ENCODE assay signal across 8 cellular contexts in the genomic region with DNA sequence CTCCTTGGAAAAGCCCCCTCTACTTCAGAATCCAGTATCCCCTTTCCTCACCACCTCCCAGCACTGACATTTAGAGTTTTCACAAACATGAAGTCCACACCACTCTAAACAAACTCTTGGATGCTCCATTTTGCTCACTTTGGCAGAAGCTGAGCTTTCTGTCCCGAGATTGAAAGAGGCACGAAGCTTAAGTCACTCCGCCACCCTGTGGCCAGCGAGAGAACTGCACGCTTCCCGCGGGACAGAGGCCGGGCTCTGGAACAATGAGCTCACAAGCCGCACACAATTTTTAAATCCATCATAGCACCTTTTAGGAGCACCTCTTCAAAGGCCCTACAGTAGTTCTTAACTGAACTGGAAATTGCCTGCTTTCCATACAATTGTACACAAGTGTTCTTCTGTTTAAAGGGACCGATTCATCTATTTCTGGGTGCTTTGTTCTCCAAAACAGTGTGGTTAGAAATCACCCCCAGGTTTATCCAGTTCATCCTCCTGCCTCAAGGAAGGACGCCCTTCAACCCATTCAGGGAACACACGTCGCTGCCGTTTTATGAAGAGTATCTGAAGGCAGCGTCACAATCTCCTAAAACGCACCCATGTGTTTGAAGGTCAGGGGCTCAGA.
A peak's percentile ranks its signal among the peaks of the same experiment; 100 is the strongest.
DNase-seq lines count a peak whose midpoint lies in the region; ATAC-seq and TF ChIP-seq lines count a peak whose summit lies in the region.

No MANE protein-coding gene starts in this region.

- H3K27me3 ChIP-seq in endodermal cell (ENCODE audit: control insufficient read depth, insufficient read depth, low read length, poor library complexity, severe bottlenecking), result peaks cover 11% of the 10 kb centered on the region

- intact Hi-C loops in mucosa of descending colon (cut with DNase I, micrococcal nuclease), result no loop called here

- H3K27ac ChIP-seq in endodermal cell (ENCODE audit: low read depth, low read length), result no peak overlapping the region

- H3K9me3 ChIP-seq in endodermal cell (ENCODE audit: control insufficient read depth, low read length) (no peaks in the 10 kb centered on the region), mucosa of descending colon (no peaks in the 10 kb centered on the region)

- H3K36me3 ChIP-seq in endodermal cell (ENCODE audit: control insufficient read depth, insufficient read depth, low read length), result no peaks in the 10 kb centered on the region
- no peaks in the 10 kb centered on the region for H3K36me3 ChIP-seq in mucosa of descending colon (ENCODE audit: low read depth)

- DNase-seq in GM12864 (ENCODE audit: low read depth) (peak; percentile 15), HS-5 (ENCODE audit: low read depth) (peak; percentile 25), NOMO-1 treated with DMSO at 0.1 percent for 48 hours (lab: John Stamatoyannopoulos, UW; ENCODE audit: unreplicated experiment) (peak; percentile 46), endodermal cell (peak; percentile 95), mucosa of descending colon (peak; percentile 72 to 91 (median 84))
- DNase-seq in activated CD8-positive, alpha-beta memory T cell treated with anti-CD3 and anti-CD28 coated beads for 4 hours (ENCODE audit: low read depth in 2 of 2), result peak; percentile 16 to 42
- DNase-seq in stimulated activated CD8-positive, alpha-beta memory T cell treated with anti-CD3 and anti-CD28 coated beads, Interleukin-4, amount 100 ng/mL, for 1 hour (ENCODE audit: low read depth in 2 of 2, low spot score in 1 of 2), result peak; percentile 33 to 48

- no peak overlapping the region for H3K4me3 Mint-ChIP-seq in endodermal cell

- H3K27ac Mint-ChIP-seq in endodermal cell, result no peak overlapping the region

- ATAC-seq in mucosa of descending colon (peak; percentile 89), HG03378 (IDR thresholded peaks at IDR 0.05; ENCODE audit: unreplicated experiment) (no peak)

- H3K4me3 ChIP-seq in GM12864 (ENCODE audit: low read depth, low read length) (no peak overlapping the region), endodermal cell (ENCODE audit: low read length) (no peak overlapping the region), mucosa of descending colon (no peak overlapping the region)

- peaks cover 8% of the 10 kb centered on the region for H3K27me3 Mint-ChIP-seq in endodermal cell (ENCODE audit: insufficient read depth)

- H3K4me1 ChIP-seq in endodermal cell (ENCODE audit: control insufficient read depth, insufficient read depth, low read length), result no peaks in the 10 kb centered on the region
- no peaks in the 10 kb centered on the region for H3K4me1 ChIP-seq in mucosa of descending colon (ENCODE audit: low read depth)

- no peak overlapping the region for H3K9ac ChIP-seq in endodermal cell (ENCODE audit: extremely low read depth, low read length, poor library complexity, severe bottlenecking)

- H3K9me3 Mint-ChIP-seq in endodermal cell, result no peaks in the 10 kb centered on the region

- whole genome bisulfite sequencing in endodermal cell (ENCODE audit: insufficient coverage in 1 of 2, insufficient read length in 1 of 2), 2 experiments, result 41 to 43% methylated on average over 14 to 16 of the region's 16 CpGs

- no peaks in the 10 kb centered on the region for H3K36me3 Mint-ChIP-seq in endodermal cell (ENCODE audit: low read depth)

- TF ChIP-seq CTCF in GM12864 (IDR thresholded peaks at IDR 0.05; ENCODE audit: low read depth, low read length, missing control alignments), result peak; percentile 97
- peak; percentile 98 for TF ChIP-seq CTCF in endodermal cell (conservative IDR thresholded peaks at IDR 0.05)
- peak; percentile 96 for TF ChIP-seq CTCF in mucosa of descending colon (IDR thresholded peaks at IDR 0.05)

- no peaks in the 10 kb centered on the region for H3K4me1 Mint-ChIP-seq in endodermal cell

Comparison
In these comparisons a context has a peak if more than half of its experiments do, and no peak if none do; other contexts are left out.
1. DNase-seq: peak in every context shown above with its lines; median percentile 95 in endodermal cell; 84 in mucosa of descending colon; 46 in NOMO-1 treated with DMSO at 0.1 percent for 48 hours; 40 in stimulated activated CD8-positive, alpha-beta memory T cell treated with anti-CD3 and anti-CD28 coated beads, Interleukin-4, amount 100 ng/mL, for 1 hour; 29 in activated CD8-positive, alpha-beta memory T cell treated with anti-CD3 and anti-CD28 coated beads for 4 hours; 25 in HS-5; 15 in GM12864.